ENCODE assay signal across 8 cellular contexts in genomic region chr17:21551081-21551881, GRCh38.
DNase-seq lines count a peak whose midpoint lies in the region; ATAC-seq, FAIRE-seq and TF ChIP-seq lines count a peak whose summit lies in the region.

No MANE protein-coding gene starts in this region.

- no peaks in the 10 kb centered on the region for H3K27me3 ChIP-seq in bronchial epithelial cell (ENCODE audit: control insufficient read depth, insufficient read depth, low read length)

- H3K4me3 ChIP-seq in bronchial epithelial cell (ENCODE audit: low read depth, low read length) = peak overlapping the region; percentile 79

- TF ChIP-seq CTCF in C4-2B (conservative IDR thresholded peaks at IDR 0.05) = no peak
- TF ChIP-seq CTCF in WTC11 (IDR thresholded peaks at IDR 0.05) = no peak
- no peak for TF ChIP-seq CTCF in bronchial epithelial cell (IDR thresholded peaks at IDR 0.05; ENCODE audit: insufficient read depth, low read length, severe bottlenecking)

- peaks cover 46% of the 10 kb centered on the region for H3K9me3 Mint-ChIP-seq in WTC11

- peak overlapping the region; percentile 68 for H3K27ac ChIP-seq in C4-2B

- peaks cover 19% of the 10 kb centered on the region for H3K36me3 Mint-ChIP-seq in WTC11

- H3K27me3 Mint-ChIP-seq in WTC11 (ENCODE audit: low read depth) = peaks cover 41% of the 10 kb centered on the region

- H3K4me3 Mint-ChIP-seq in WTC11 = peak overlapping the region; percentile 76

- no peaks in the 10 kb centered on the region for H3K36me3 ChIP-seq in bronchial epithelial cell (ENCODE audit: control insufficient read depth, insufficient read depth, low read length)

- POLR2A ChIA-PET in WTC11 (lab: Charles Lee) = no interaction called here

- no peak for FAIRE-seq in bronchial epithelial cell (lab: Jason Lieb, UNC)

- ATAC-seq in GM21619 (IDR thresholded peaks at IDR 0.05; ENCODE audit: unreplicated experiment) = peak; percentile 59
- peak; percentile 95 for ATAC-seq in WTC11
- no peak for ATAC-seq in HG02571 (IDR thresholded peaks at IDR 0.05; ENCODE audit: unreplicated experiment)

- peaks cover 10% of the 10 kb centered on the region for H3K4me1 Mint-ChIP-seq in WTC11

- DNase-seq in NCI-H1694 treated with DMSO at 0.1 percent for 48 hours (lab: John Stamatoyannopoulos, UW) (peak; percentile 57), WTC11 (ENCODE audit: low spot score) (peak; percentile 61), bronchial epithelial cell (ENCODE audit: low read depth) (peak; percentile 43), iris pigment epithelial cell (ENCODE audit: low read depth) (peak; percentile 92), smooth muscle cell of the brain vasculature (ENCODE audit: low read depth, low spot score) (peak; percentile 55)

- H3K27ac Mint-ChIP-seq in WTC11 = no peak overlapping the region

- CTCF ChIA-PET in WTC11 (lab: Charles Lee) = interaction anchor here (0.6 to 1.4 kb wide), 5 partner anchors 38 to 99 kb away, joined by 3 to 8 read pairs (median 4); no protein-coding TSS in a partner anchor

TF ChIP-seq in WTC11, 78 proteins besides CTCF, POLR2A, EP300 and RAD21 (continues in another document):
- no peak for TF ChIP-seq ZNF423 (CRISPR knock-in tag; IDR thresholded peaks at IDR 0.05)
- TF ChIP-seq NFYB (CRISPR knock-in tag; conservative IDR thresholded peaks at IDR 0.05; ENCODE audit: low read depth) = no peak
- TF ChIP-seq TCF7 (CRISPR knock-in tag; IDR thresholded peaks at IDR 0.05; ENCODE audit: low read depth) = no peak
- 0 out of 2 replicates have a peak, but pooled peaks have one; percentile 36 for TF ChIP-seq MYBL2 (CRISPR knock-in tag; IDR thresholded peaks at IDR 0.05)
- no peak for TF ChIP-seq ATF1 (CRISPR knock-in tag; IDR thresholded peaks at IDR 0.05)
- TF ChIP-seq NFE2L1 (CRISPR knock-in tag; IDR thresholded peaks at IDR 0.05) = no peak
- no peak for TF ChIP-seq ZBTB21 (CRISPR knock-in tag; IDR thresholded peaks at IDR 0.05; ENCODE audit: borderline replicate concordance)
- no peak for TF ChIP-seq ZNF138 (CRISPR knock-in tag; conservative IDR thresholded peaks at IDR 0.05)
- TF ChIP-seq ESRRA (CRISPR knock-in tag; IDR thresholded peaks at IDR 0.05; ENCODE audit: borderline replicate concordance) = no peak
- no peak for TF ChIP-seq ZNF416 (CRISPR knock-in tag; IDR thresholded peaks at IDR 0.05)
- TF ChIP-seq ZNF121 (CRISPR knock-in tag; IDR thresholded peaks at IDR 0.05) = peak; percentile 91
- no peak for TF ChIP-seq PRRX2 (CRISPR knock-in tag; IDR thresholded peaks at IDR 0.05)
- TF ChIP-seq E2F5 (CRISPR knock-in tag; IDR thresholded peaks at IDR 0.05) = no peak
- TF ChIP-seq ZNF396 (CRISPR knock-in tag; IDR thresholded peaks at IDR 0.05; ENCODE audit: borderline replicate concordance) = no peak
- TF ChIP-seq ZNF219 (CRISPR knock-in tag; IDR thresholded peaks at IDR 0.05; ENCODE audit: borderline replicate concordance) = no peak
- no peak for TF ChIP-seq SP1 (CRISPR knock-in tag; conservative IDR thresholded peaks at IDR 0.05)
- no peak for TF ChIP-seq PRDM15 (CRISPR knock-in tag; IDR thresholded peaks at IDR 0.05)
- no peak for TF ChIP-seq JAZF1 (CRISPR knock-in tag; IDR thresholded peaks at IDR 0.05)
- no peak for TF ChIP-seq ZSCAN18 (CRISPR knock-in tag; IDR thresholded peaks at IDR 0.05)
- no peak for TF ChIP-seq ELF4 (CRISPR knock-in tag; IDR thresholded peaks at IDR 0.05; ENCODE audit: low read depth)
- TF ChIP-seq ATF2 (CRISPR knock-in tag; IDR thresholded peaks at IDR 0.05; ENCODE audit: borderline replicate concordance, low read depth) = no peak
- no peak for TF ChIP-seq JUN (CRISPR knock-in tag; IDR thresholded peaks at IDR 0.05)
- no peak for TF ChIP-seq ARID4B (CRISPR knock-in tag; IDR thresholded peaks at IDR 0.05; ENCODE audit: borderline replicate concordance)
- TF ChIP-seq ETV6 (CRISPR knock-in tag; IDR thresholded peaks at IDR 0.05) = no peak
- no peak for TF ChIP-seq NR2C2 (CRISPR knock-in tag; IDR thresholded peaks at IDR 0.05)
